In genomic region chr15:32828507-32829186, GRCh38 we compare ENCODE assay signal across 16 cellular contexts.
DNase-seq lines count a peak whose midpoint lies in the region; ATAC-seq lines count a peak whose summit lies in the region.
"Had no signal": no experiment of that assay in that cellular context is flagged by ENCODE, and none has a peak within 500 bp of the region (broad histone marks: within the 10 kb centered on the region; RNA-seq: fewer than 3 reads in every experiment).

No MANE protein-coding gene starts in this region.

- ATAC-seq in HG03469 (IDR thresholded peaks at IDR 0.05; ENCODE audit: unreplicated experiment) (no peak), GM21717 (IDR thresholded peaks at IDR 0.05; ENCODE audit: unreplicated experiment) (no peak)
- ATAC-seq: left lobe of liver; natural killer cell; stimulated activated memory B cell treated with anti-CD40 and anti-IgM and Interleukin-4, amounts not matched to agents 10 μg/mL and 1 μg/mL and 100 μg/mL, for 72 hours had no signal

- DNase-seq in AG08396 (ENCODE audit: low spot score), result peak; percentile 33
- peak; percentile 85 for DNase-seq in HT1080 (ENCODE audit: low read depth)
- DNase-seq in amniotic stem cell (lab: John Stamatoyannopoulos, UW), result peak; percentile 85
- DNase-seq in iris pigment epithelial cell (ENCODE audit: low read depth), result peak; percentile 87
- no peak for DNase-seq in T-helper 1 cell
- no peak for DNase-seq in NCI-H524 treated with DMSO at 0.1 percent for 48 hours (lab: John Stamatoyannopoulos, UW)
- DNase-seq: activated CD4-positive, alpha-beta T cell treated with anti-CD3 and anti-CD28 coated beads for 48 hours; adrenal gland; C1 segment of cervical spinal cord; H7; natural killer cell; stimulated activated CD4-positive, alpha-beta T cell treated with anti-CD3 and anti-CD28 coated beads, Interleukin-4, amount 100 ng/mL, for 24 hours had no signal

Comparison
In these comparisons a context has a peak if more than half of its experiments do, and no peak if none do; other contexts are left out.
1. DNase-seq: peak in AG08396 (single experiment), HT1080 (single experiment), amniotic stem cell (single experiment) and iris pigment epithelial cell (single experiment); none in T-helper 1 cell (0 of 5) and NCI-H524 treated with DMSO at 0.1 percent for 48 hours (single experiment).